Comparison of ENCODE assay signal across 25 cellular contexts in genomic region chr9:71626395-71626794, GRCh38.
"Had no signal": no experiment of that assay in that cellular context is flagged by ENCODE, and none has a peak within 500 bp of the region (broad histone marks: within the 10 kb centered on the region; RNA-seq: fewer than 3 reads in every experiment).

No MANE protein-coding gene starts in this region.

- H3K4me1 ChIP-seq: Peyer's patch had no signal

- FAIRE-seq: HTR-8/SVneo, K562 had no signal

- H3K4me3 ChIP-seq: K562, PC-9, Peyer's patch had no signal

- H3K4me2 ChIP-seq: KMS-11, PC-9, SK-N-SH had no signal

- H3K9me3 ChIP-seq: Peyer's patch, SK-N-SH had no signal

- DNase-seq: Kasumi-1, MV-4-11, NCI-H1048, NCI-H1105, NCI-H1417 treated with DMSO at 0.1 percent for 48 hours, NCI-H146, NCI-H1694 treated with DMSO at 0.1 percent for 48 hours, NCI-H1930, NCI-H2081, NCI-H2107, NCI-H2227 treated with DMSO at 0.1 percent for 48 hours, NCI-H510A, NCI-H524 treated with DMSO at 0.1 percent for 48 hours, NCI-H69, NCI-H774, Peyer's patch, RPMI8226, SHP77, SK-N-SH, SW 1271, T-cell had no signal

- H3K27me3 ChIP-seq: Peyer's patch had no signal

- H3K36me3 ChIP-seq: Peyer's patch had no signal

- ATAC-seq: K562, T-cell had no signal

- H3K27ac ChIP-seq: KMS-11, PC-9, Peyer's patch had no signal
